Comparison of ENCODE assay signal across 13 cellular contexts in genomic region chr4:83723609-83724008, GRCh38.
"Had no signal": no experiment of that assay in that cellular context is flagged by ENCODE, and none has a peak within 500 bp of the region (broad histone marks: within the 10 kb centered on the region; RNA-seq: fewer than 3 reads in every experiment).

No MANE protein-coding gene starts in this region.

- H3K4me1 ChIP-seq: colonic mucosa, esophagus muscularis mucosa, left lung, parathyroid adenoma, stomach had no signal

- ATAC-seq: activated CD4-positive, CD25-positive, alpha-beta regulatory T cell treated with anti-CD3 and anti-CD28 coated beads, Interleukin-2, amount 50 U/mL, for 24 hours; left lung; naive thymus-derived CD8-positive, alpha-beta T cell had no signal

- H3K27me3 ChIP-seq: colonic mucosa, esophagus muscularis mucosa, hepatocyte, left lung, stomach had no signal

- H3K9me3 ChIP-seq: colonic mucosa, esophagus muscularis mucosa, left lung, stomach, thoracic aorta had no signal

- H3K27ac ChIP-seq: colonic mucosa, esophagus muscularis mucosa, hepatocyte, left lung, parathyroid adenoma, stomach, thoracic aorta had no signal

- H3K36me3 ChIP-seq: colonic mucosa, esophagus muscularis mucosa, left lung, stomach, thoracic aorta had no signal

- DNase-seq: activated naive CD8-positive, alpha-beta T cell treated with anti-CD3 and anti-CD28 coated beads for 36 hours; central memory CD4-positive, alpha-beta T cell; colonic mucosa; left lung; mesenchymal stem cell; naive thymus-derived CD8-positive, alpha-beta T cell; stimulated activated CD4-positive, alpha-beta T cell treated with anti-CD3 and anti-CD28 coated beads, Interleukin-1b, Interleukin-23, amount 100 ng/mL, for 48 hours; stomach had no signal

- H3K9ac ChIP-seq: parathyroid adenoma had no signal

- H3K4me3 ChIP-seq: colonic mucosa, esophagus muscularis mucosa, hepatocyte, left lung, stomach, thoracic aorta had no signal

- H3K4me2 ChIP-seq: hepatocyte had no signal
